35 cellular contexts compared by ENCODE assay signal in genomic region chr9:101796044-101796443, GRCh38. TPM values are rescaled to one million over a fixed set of nuclear protein-coding genes. Genes with fewer than 3 reads are reported as not detected.
"Had no signal": no experiment of that assay in that cellular context is flagged by ENCODE, and none has a peak within 500 bp of the region (broad histone marks: within the 10 kb centered on the region; RNA-seq: fewer than 3 reads in every experiment).

No MANE protein-coding gene starts in this region.

- H3K9me3 ChIP-seq: adrenal gland, body of pancreas, breast epithelium had no signal

- H3K27ac ChIP-seq: adrenal gland, body of pancreas, brain microvascular endothelial cell, breast epithelium, VCaP had no signal

- H3K4me1 ChIP-seq: adrenal gland, body of pancreas, breast epithelium had no signal

- FAIRE-seq: astrocyte, colon, TTC549 had no signal

- ATAC-seq: activated CD8-positive, alpha-beta T cell treated with anti-CD3 and anti-CD28 coated beads for 36 hours; activated naive CD4-positive, alpha-beta T cell treated with anti-CD3 and anti-CD28 coated beads, Interleukin-2, amount 50 U/mL, for 72 hours; activated T-cell treated with anti-CD3 and anti-CD28 coated beads, Interleukin-2, amount 50 U/mL, for 4 hours; activated T-cell treated with anti-CD3 and anti-CD28 coated beads, Interleukin-2, amount 50 U/mL, for 72 hours; activated T-helper 17 cell treated with anti-CD3 and anti-CD28 coated beads, Interleukin-2, amount 50 U/mL, for 72 hours; body of pancreas had no signal

- H3K36me3 ChIP-seq: adrenal gland, brain microvascular endothelial cell, breast epithelium had no signal

- DNase-seq: activated B cell treated with CpG ODN at 0.5 μM for 24 hours; activated CD4-positive, alpha-beta memory T cell treated with anti-CD3 and anti-CD28 coated beads for 36 hours; activated CD4-positive, alpha-beta T cell treated with anti-CD3 and anti-CD28 coated beads for 4 hours; activated CD4-positive, alpha-beta T cell treated with anti-CD3 and anti-CD28 coated beads, Interleukin-2, amount 10 ng/mL, durations not matched to agents 24 days and 14 days; activated CD4-positive, alpha-beta T cell treated with anti-CD3 and anti-CD28 coated beads, Interleukin-2, amount 50 U/mL, for 1 hour; activated CD4-positive, alpha-beta T cell treated with anti-CD3 and anti-CD28 coated beads, Interleukin-2, amount 50 U/mL, for 4 hours; activated CD4-positive, CD25-positive, alpha-beta regulatory T cell treated with anti-CD3 and anti-CD28 coated beads, Interleukin-2, amount 50 U/mL, for 72 hours; activated CD8-positive, alpha-beta memory T cell treated with anti-CD3 and anti-CD28 coated beads, Interleukin-2, amount 50 U/mL, for 4 hours; activated CD8-positive, alpha-beta T cell treated with anti-CD3 and anti-CD28 coated beads for 36 hours; activated effector memory CD4-positive, alpha-beta T cell treated with anti-CD3 and anti-CD28 coated beads, Interleukin-2, amount 50 U/mL, for 16 hours; activated gamma-delta T cell treated with Interleukin-2 at 50 U/mL for 16 hours; activated naive CD4-positive, alpha-beta T cell; activated naive CD4-positive, alpha-beta T cell treated with anti-CD3 and anti-CD28 coated beads for 36 hours; activated naive CD4-positive, alpha-beta T cell treated with anti-CD3 and anti-CD28 coated beads, Interleukin-2, amount 50 U/mL, for 16 hours; activated naive CD8-positive, alpha-beta T cell treated with anti-CD3 and anti-CD28 coated beads for 36 hours; activated T-cell treated with anti-CD3 and anti-CD28 coated beads for 4 hours; activated T-cell treated with anti-CD3 and anti-CD28 coated beads, Interleukin-2, amount 50 U/mL, for 1 hour; activated T-cell treated with anti-CD3 and anti-CD28 coated beads, Interleukin-2, amount 50 U/mL, for 4 hours; activated T-cell treated with anti-CD3 and anti-CD28 coated beads, Interleukin-2, amount 50 U/mL, for 72 hours; adrenal gland; amniotic stem cell; aorta; body of pancreas; brain microvascular endothelial cell; central memory CD4-positive, alpha-beta T cell; T-helper 9 cell had no signal

- H3K27me3 ChIP-seq: adrenal gland, body of pancreas, brain microvascular endothelial cell had no signal

- H3K4me3 ChIP-seq: adrenal gland, body of pancreas, breast epithelium had no signal

RNA-seq across cellular contexts. Expression of gene GRIN3A, which starts 57.6 kb away (rescaled TPM):
- total RNA-seq: activated B cell treated with CpG ODN at 0.5 μM for 24 hours; activated CD4-positive, alpha-beta memory T cell treated with anti-CD3 and anti-CD28 coated beads for 36 hours; activated CD4-positive, alpha-beta T cell treated with anti-CD3 and anti-CD28 coated beads, Interleukin-2, amount 10 ng/mL, durations not matched to agents 24 days and 14 days; activated CD8-positive, alpha-beta memory T cell treated with anti-CD3 and anti-CD28 coated beads for 36 hours; activated CD8-positive, alpha-beta T cell treated with anti-CD3 and anti-CD28 coated beads for 36 hours; activated naive CD4-positive, alpha-beta T cell treated with anti-CD3 and anti-CD28 coated beads for 36 hours; activated naive CD8-positive, alpha-beta T cell treated with anti-CD3 and anti-CD28 coated beads for 36 hours; activated T-cell treated with anti-CD3 and anti-CD28 coated beads, Interleukin-2, amount 50 U/mL, for 4 hours; activated T-cell treated with anti-CD3 and anti-CD28 coated beads, Interleukin-2, amount 50 U/mL, for 72 hours; activated T-helper 1 cell treated with anti-CD3 and anti-CD28 coated beads, Interleukin-12 subunit alpha, Interleukin-12 subunit beta, Interleukin-2, Interleukin-4 antibody, amounts not matched to agents 30 ng/mL and 10 ng/mL and 1 ng/mL, durations not matched to agents 14 hours and 24 hours and 36 hours; activated T-helper 17 cell treated with anti-CD3 and anti-CD28 coated beads, Interleukin-2, amount 50 U/mL, for 72 hours; astrocyte had no signal
- polyA plus RNA-seq: aorta had no signal
